In the genomic region with DNA sequence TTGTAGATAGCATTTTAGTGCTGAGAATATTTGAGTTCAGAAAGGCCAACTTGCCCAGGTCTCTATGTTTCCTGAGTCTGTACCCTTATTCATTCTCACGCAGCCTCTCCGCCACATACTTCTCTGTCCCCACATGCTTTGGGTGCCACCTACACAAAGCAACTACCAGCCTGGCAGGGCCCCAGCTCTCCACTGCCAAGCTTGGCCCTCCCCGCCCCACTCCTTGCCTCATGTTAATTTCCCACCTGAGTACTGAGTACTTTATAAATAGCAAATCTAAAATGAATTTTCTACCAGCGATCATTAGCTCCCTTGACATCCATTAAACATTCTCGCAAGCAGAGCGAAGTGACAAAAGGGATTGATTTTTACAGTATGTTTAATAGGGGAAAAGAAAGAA, we compare ENCODE assay signal across 30 cellular contexts. TPM values are rescaled to one million over a fixed set of nuclear protein-coding genes. Genes with fewer than 3 reads are reported as not detected.
"Had no signal": no experiment of that assay in that cellular context is flagged by ENCODE, and none has a peak within 500 bp of the region (broad histone marks: within the 10 kb centered on the region; RNA-seq: fewer than 3 reads in every experiment).

No MANE protein-coding gene starts in this region.

- ATAC-seq: activated T-cell treated with anti-CD3 and anti-CD28 coated beads, Interleukin-2, amount 50 U/mL, for 72 hours; WTC11 had no signal

- H3K4me3 ChIP-seq: breast epithelium, cardiac muscle cell, colonic mucosa, esophagus squamous epithelium had no signal

- H3K36me3 ChIP-seq: breast epithelium, cardiac muscle cell, colonic mucosa, esophagus squamous epithelium had no signal

- H3K4me1 ChIP-seq: breast epithelium, colonic mucosa had no signal

- FAIRE-seq: astrocyte, endometrium, endothelial cell of umbilical vein, TTC549 had no signal

- H3K27ac ChIP-seq: breast epithelium, cardiac muscle cell, colonic mucosa, epithelial cell of prostate, esophagus squamous epithelium had no signal

- DNase-seq: activated CD4-positive, alpha-beta memory T cell treated with anti-CD3 and anti-CD28 coated beads, Interleukin-2, amount 10 ng/mL, durations not matched to agents 7 days and 5 days; activated CD4-positive, alpha-beta T cell treated with anti-CD3 and anti-CD28 coated beads for 1 hour; activated CD4-positive, alpha-beta T cell treated with anti-CD3 and anti-CD28 coated beads for 4 hours; activated CD4-positive, alpha-beta T cell treated with anti-CD3 and anti-CD28 coated beads, Interleukin-2, amount 10 ng/mL, durations not matched to agents 7 days and 5 days; activated CD4-positive, alpha-beta T cell treated with anti-CD3 and anti-CD28 coated beads, Interleukin-2, amount 50 U/mL, for 4 hours; activated CD8-positive, alpha-beta memory T cell treated with anti-CD3 and anti-CD28 coated beads, Interleukin-2, amount 50 U/mL, for 48 hours; activated gamma-delta T cell; activated naive CD4-positive, alpha-beta T cell treated with anti-CD3 and anti-CD28 coated beads, Interleukin-2, amount 50 U/mL, for 16 hours; activated naive CD4-positive, alpha-beta T cell treated with Interleukin-2 at 50 U/mL for 16 hours; activated T-cell treated with anti-CD3 and anti-CD28 coated beads for 4 hours; activated T-cell treated with anti-CD3 and anti-CD28 coated beads, Interleukin-2, amount 50 U/mL, for 24 hours; activated T-cell treated with anti-CD3 and anti-CD28 coated beads, Interleukin-2, amount 50 U/mL, for 72 hours; amniotic stem cell; anterior cingulate cortex; central memory CD4-positive, alpha-beta T cell; cerebellar nuclear complex; colonic mucosa; effector CD8-positive, alpha-beta T cell; esophagus squamous epithelium; foreskin melanocyte; T-helper 2 cell had no signal

- H3K27me3 ChIP-seq: breast epithelium, cardiac muscle cell, colonic mucosa had no signal

- H3K9me3 ChIP-seq: breast epithelium, colonic mucosa, esophagus squamous epithelium had no signal

RNA-seq across cellular contexts. Expression of a gene that starts 20.7 kb away (rescaled TPM):
- total RNA-seq: activated CD4-positive, alpha-beta memory T cell treated with anti-CD3 and anti-CD28 coated beads, Interleukin-2, amount 10 ng/mL, durations not matched to agents 7 days and 5 days; activated CD4-positive, alpha-beta T cell treated with anti-CD3 and anti-CD28 coated beads, Interleukin-2, amount 10 ng/mL, durations not matched to agents 7 days and 5 days; activated T-cell treated with anti-CD3 and anti-CD28 coated beads, Interleukin-2, amount 50 U/mL, for 72 hours; T-helper 1 cell treated with Interleukin-12 subunit alpha and Interleukin-12 subunit beta and Interleukin-4 antibody, amounts not matched to agents 30 ng/mL and 1 ng/mL, for 36 hours had no signal
